Comparison of ENCODE assay signal across 10 cellular contexts in the genomic region with DNA sequence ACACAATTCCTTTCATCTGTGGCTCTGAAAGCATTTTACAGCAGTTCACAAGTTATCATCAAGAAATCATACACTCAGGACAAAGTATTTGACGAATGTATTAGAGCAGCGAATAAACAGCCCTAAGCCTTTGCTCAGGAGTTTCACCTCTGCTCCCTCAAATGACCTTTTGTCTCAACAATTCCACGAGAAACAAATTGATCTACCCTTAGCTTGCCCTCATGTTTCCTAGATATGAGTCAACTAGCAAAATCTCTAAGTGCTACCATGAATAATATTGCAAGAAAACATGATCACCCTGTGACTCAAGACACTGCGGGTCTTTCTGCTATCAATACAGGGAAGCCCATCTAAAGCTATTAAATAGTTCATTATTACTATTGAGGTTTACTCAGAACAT.
"Had no signal": no experiment of that assay in that cellular context is flagged by ENCODE, and none has a peak within 500 bp of the region (broad histone marks: within the 10 kb centered on the region; RNA-seq: fewer than 3 reads in every experiment).

No MANE protein-coding gene starts in this region.

- ATAC-seq: activated CD4-positive, CD25-positive, alpha-beta regulatory T cell treated with anti-CD3 and anti-CD28 coated beads, Interleukin-2, amount 50 U/mL, for 24 hours; left lobe of liver; right cardiac atrium had no signal

- H3K36me3 ChIP-seq: stomach had no signal

- H3K4me1 ChIP-seq: testis had no signal

- H3K9me3 ChIP-seq: stomach, testis had no signal

- H3K27ac ChIP-seq: stomach, testis had no signal

- H3K4me3 ChIP-seq: stomach, testis had no signal

- DNase-seq: activated CD4-positive, alpha-beta T cell treated with anti-CD3 and anti-CD28 coated beads, Interleukin-2, amount 50 U/mL, for 1 hour; activated naive CD4-positive, alpha-beta T cell treated with anti-CD3 and anti-CD28 coated beads for 36 hours; islet precursor cell; naive B cell; right cardiac atrium; stimulated activated CD4-positive, alpha-beta T cell treated with anti-CD3 and anti-CD28 coated beads, Interleukin-1b, Interleukin-23, amount 100 ng/mL, for 48 hours; stomach; testis had no signal

- H3K27me3 ChIP-seq: stomach, testis had no signal
